ENCODE assay signal across 8 cellular contexts in the genomic region with DNA sequence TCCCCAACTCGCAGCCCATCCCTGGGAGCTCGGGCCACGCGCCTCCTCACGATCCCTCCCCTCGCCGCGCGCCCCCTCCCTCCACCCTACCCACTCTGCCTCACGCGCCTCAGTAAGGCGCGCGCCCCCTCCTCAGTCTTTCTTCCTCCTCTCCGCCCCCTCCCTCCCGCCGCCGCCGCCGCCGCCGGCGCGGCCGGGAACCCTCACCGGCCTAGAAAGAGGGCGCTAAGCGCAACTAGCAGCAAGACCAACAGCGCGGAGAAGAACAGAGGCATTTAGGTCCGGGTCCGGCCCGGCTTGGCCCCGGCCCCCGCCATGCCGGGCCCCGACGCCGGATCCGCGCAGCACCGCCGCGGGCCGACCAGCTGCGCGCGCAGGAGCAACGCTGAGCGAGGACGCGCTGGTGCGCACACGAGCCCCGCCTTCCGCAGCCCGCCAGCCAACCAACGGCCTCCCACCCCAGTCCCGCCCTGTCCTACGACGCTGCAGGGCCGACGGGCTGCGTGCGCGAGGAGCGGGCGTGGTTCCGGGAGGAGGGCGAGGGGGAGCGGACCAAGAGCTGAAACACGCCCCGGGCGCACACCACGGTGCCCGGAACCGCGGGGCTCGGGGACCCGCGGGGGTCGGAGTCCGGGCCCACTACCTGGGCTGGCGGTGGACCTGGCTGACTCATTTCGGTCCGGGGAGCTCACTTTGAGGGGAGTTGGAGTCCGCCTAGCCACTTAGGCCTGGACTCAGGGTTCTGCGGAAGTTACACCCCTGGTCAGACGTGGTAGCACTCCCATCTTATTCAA. TPM values are rescaled to one million over a fixed set of nuclear protein-coding genes. Genes with fewer than 3 reads are reported as not detected.
DNase-seq lines count a peak whose midpoint lies in the region; ATAC-seq, FAIRE-seq and TF ChIP-seq lines count a peak whose summit lies in the region.

A gene (minus strand): TSS at position 377 of the 794 bp plus-strand sequence. CDS start 102 bp downstream, at position 275.

- H3K36me3 ChIP-seq in left ventricle myocardium inferior: peaks cover 49% of the 10 kb centered on the region
- H3K36me3 ChIP-seq in prostate gland: peaks cover 0 to 3% of the 10 kb centered on the region in 2 donors

- peak; percentile 98 for FAIRE-seq in GM12892 (lab: Jason Lieb, UNC)

- no peak for TF ChIP-seq CTCF in left ventricle myocardium inferior (IDR thresholded peaks at IDR 0.05; ENCODE audit: borderline replicate concordance)
- TF ChIP-seq CTCF in prostate gland (IDR thresholded peaks at IDR 0.05): peak in 2 of 4 experiments; percentile 10 to 36

- TF ChIP-seq POLR2A in GM12892 (IDR thresholded peaks at IDR 0.05; ENCODE audit: low read depth, low read length): peak; percentile 83; the same call in 1 of the 2 replicates
- TF ChIP-seq POLR2A in prostate gland (IDR thresholded peaks at IDR 0.05): peak; percentile 95

- H3K27me3 Mint-ChIP-seq in T-helper 1 cell treated with Interleukin-12 subunit alpha and Interleukin-12 subunit beta and Interleukin-4 antibody, amounts not matched to agents 30 μg/mL and 1 μg/mL, for 36 hours (ENCODE audit: low read depth): no peaks in the 10 kb centered on the region

- H3K27ac ChIP-seq in left ventricle myocardium inferior (replicated peaks) (peak within 1 kb of the TSS; percentile 97), prostate gland (peak within 1 kb of the TSS; percentile 89 to 95)

- no peaks in the 10 kb centered on the region for H3K9me3 Mint-ChIP-seq in T-helper 1 cell treated with Interleukin-12 subunit alpha and Interleukin-12 subunit beta and Interleukin-4 antibody, amounts not matched to agents 30 μg/mL and 1 μg/mL, for 36 hours

- peaks cover 39% of the 10 kb centered on the region for H3K36me3 Mint-ChIP-seq in T-helper 1 cell treated with Interleukin-12 subunit alpha and Interleukin-12 subunit beta and Interleukin-4 antibody, amounts not matched to agents 30 μg/mL and 1 μg/mL, for 36 hours (ENCODE audit: low read depth)

- H3K27me3 ChIP-seq in left ventricle myocardium inferior (ENCODE audit: low read depth) (no peaks in the 10 kb centered on the region), prostate gland (replicated peaks; ENCODE audit: insufficient read depth) (no peaks in the 10 kb centered on the region)

- ATAC-seq in HG02852 (IDR thresholded peaks at IDR 0.05; ENCODE audit: unreplicated experiment): peak; percentile 87

- H3K9me3 ChIP-seq in left ventricle myocardium inferior (replicated peaks) (no peaks in the 10 kb centered on the region), prostate gland (no peaks in the 10 kb centered on the region)

- intact Hi-C loops in left ventricle myocardium inferior (cut with micrococcal nuclease) (no loop called here), prostate gland (cut with DNase I) (loop anchor here (2.0 kb wide), 1 partner anchor 18 kb away; a partner anchor contains a TSS)

- DNase-seq in GM12892 (ENCODE audit: insufficient read length): peak; percentile 96
- DNase-seq in NCI-H1694 (lab: John Stamatoyannopoulos, UW): peak; percentile 83
- DNase-seq in amniotic stem cell (lab: John Stamatoyannopoulos, UW): peak; percentile 89
- DNase-seq in left ventricle myocardium inferior: peak; percentile 97
- peak; percentile 95 for DNase-seq in prostate gland (ENCODE audit: low spot score)
- DNase-seq in ureter (ENCODE audit: low spot score): peak; percentile 97

- under 1% methylated on average over 79 of the region's 89 CpGs for WGBS in prostate gland

- H3K4me1 Mint-ChIP-seq in T-helper 1 cell treated with Interleukin-12 subunit alpha and Interleukin-12 subunit beta and Interleukin-4 antibody, amounts not matched to agents 30 μg/mL and 1 μg/mL, for 36 hours (ENCODE audit: low read depth): peaks cover 36% of the 10 kb centered on the region

- H3K4me1 ChIP-seq in left ventricle myocardium inferior: peaks cover 68% of the 10 kb centered on the region
- H3K4me1 ChIP-seq in prostate gland (replicated peaks): no peaks in the 10 kb centered on the region

- peak within 1 kb of the TSS; percentile 91 for H3K27ac Mint-ChIP-seq in T-helper 1 cell treated with Interleukin-12 subunit alpha and Interleukin-12 subunit beta and Interleukin-4 antibody, amounts not matched to agents 30 μg/mL and 1 μg/mL, for 36 hours

- H3K4me3 Mint-ChIP-seq in T-helper 1 cell treated with Interleukin-12 subunit alpha and Interleukin-12 subunit beta and Interleukin-4 antibody, amounts not matched to agents 30 μg/mL and 1 μg/mL, for 36 hours: peak within 1 kb of the TSS; percentile 89

- H3K4me3 ChIP-seq in left ventricle myocardium inferior (peak within 1 kb of the TSS; percentile 87), prostate gland (peak within 1 kb of the TSS; percentile 91 to 93)

RNA-seq across cellular contexts. Expression of the gene that starts here (rescaled TPM):
- 49.1 TPM for polyA plus RNA-seq in GM12892 (2012; ENCODE audit: missing spikeins)
- total RNA-seq in left ventricle myocardium inferior (71.3 TPM), prostate gland (10 to 100 TPM; 42.2 to 94.2 TPM), ureter (210 TPM)

Comparison
In these comparisons a context has a peak if more than half of its experiments do, and no peak if none do; other contexts are left out.
1. Peak in every context shown above with its lines: DNase-seq, ATAC-seq, H3K4me3 ChIP-seq and H3K27ac ChIP-seq.